In genomic region chr17:81227630-81228029, GRCh38 we compare ENCODE assay signal across 7 cellular contexts. TPM values are rescaled to one million over a fixed set of nuclear protein-coding genes. Genes with fewer than 3 reads are reported as not detected.
DNase-seq lines count a peak whose midpoint lies in the region; ATAC-seq, FAIRE-seq and TF ChIP-seq lines count a peak whose summit lies in the region.
"Not testable (repeated sequence)": the region's sequence is repeated elsewhere in the genome, so short reads cannot be mapped to it uniquely, and the experiment has no call there.

No MANE protein-coding gene starts in this region.

- H3K4me2 ChIP-seq in DOHH2 (ENCODE audit: low read length); GM12878 (ENCODE audit: control insufficient read depth, insufficient read depth): not testable (repeated sequence)

- SMC1A ChIA-PET in GM12878 (lab: Charles Lee; ENCODE audit: uncharacterized antibody, unreplicated experiment): not testable (repeated sequence)

- H3K9me3 ChIP-seq in DOHH2 (ENCODE audit: control insufficient read depth, insufficient read depth, low read length); SK-N-MC (ENCODE audit: low read depth, low read length); GM12878 (replicated peaks; ENCODE audit: control insufficient read depth, insufficient read depth, low read length): not testable (repeated sequence)

- intact Hi-C loops in activated B cell treated with CpG ODN at 0.5 μM for 24 hours (cut with micrococcal nuclease): loop anchor here (1.0 to 10.0 kb wide), 2 partner anchors 12 to 73 kb away; partner anchors contain the start of genes NDUFAF8 and TEPSIN
- intact Hi-C loops in GM12878 (cut with micrococcal nuclease; ENCODE audit: unreplicated experiment): not testable (repeated sequence)

- TF ChIP-seq CTCF in DOHH2 (IDR thresholded peaks at IDR 0.05; ENCODE audit: low read depth, low read length, poor library complexity, severe bottlenecking); activated B cell treated with CpG ODN at 0.5 μM for 24 hours (IDR thresholded peaks at IDR 0.05); GM12878 (IDR thresholded peaks at IDR 0.05 in 2 of 3, conservative IDR thresholded peaks at IDR 0.05 in 1 of 3; ENCODE audit: control insufficient read depth in 2 of 3, extremely low read depth in 1 of 3, insufficient read depth in 1 of 3, low read depth in 3 of 3, low read length in 3 of 3): not testable (repeated sequence)

- H4K20me1 ChIP-seq in DOHH2 (ENCODE audit: control insufficient read depth, insufficient read depth, low read depth, low read length); GM12878 (ENCODE audit: control insufficient read depth, insufficient read depth): not testable (repeated sequence)

- not testable (repeated sequence) for TF ChIP-seq EP300 in GM12878 (IDR thresholded peaks at IDR 0.05; ENCODE audit: borderline replicate concordance in 1 of 2, control insufficient read depth in 1 of 2, low read depth in 2 of 2, low read length in 2 of 2)

- DNase-seq in HTR-8/SVneo (ENCODE audit: insufficient read length, low spot score); SK-N-MC (ENCODE audit: low read depth, low spot score); activated B cell treated with CpG ODN at 0.5 μM for 24 hours; GM12878 (ENCODE audit: low read depth, low spot score); immature natural killer cell: not testable (repeated sequence)

- 53% methylated on average over 2 of the region's 2 CpGs for WGBS in GM12878 (ENCODE audit: insufficient coverage, insufficient replicate concordance, low lambda C conversion rate, missing lambda C conversion rate)

- H3K4me1 ChIP-seq in DOHH2 (ENCODE audit: control insufficient read depth, low read length): peaks cover 25% of the 10 kb centered on the region
- peaks cover 18% of the 10 kb centered on the region for H3K4me1 ChIP-seq in GM12878 (ENCODE audit: control insufficient read depth, insufficient read depth, low read length)

- not testable (repeated sequence) for H3K9ac ChIP-seq in SK-N-MC (ENCODE audit: insufficient read length); GM12878 (ENCODE audit: control insufficient read depth, insufficient read depth, low read length)

- RAD21 ChIA-PET in GM12878 (lab: Charles Lee; ENCODE audit: unreplicated experiment): not testable (repeated sequence)

- H2AFZ ChIP-seq in GM12878 (ENCODE audit: control insufficient read depth, low read depth, low read length): not testable (repeated sequence)

- peak overlapping the region; percentile 86 for H3K27ac Mint-ChIP-seq in activated B cell treated with CpG ODN at 0.5 μM for 24 hours
- peak overlapping the region in 5 of 6 donors; percentile 8 to 63 (median 44) for H3K27ac Mint-ChIP-seq in immature natural killer cell
- H3K27ac Mint-ChIP-seq in stimulated activated memory B cell treated with anti-CD40 and anti-IgM and Interleukin-4, amounts not matched to agents 10 μg/mL and 1 μg/mL and 100 μg/mL, for 72 hours: peak overlapping the region; percentile 80

- not testable (repeated sequence) for ATAC-seq in activated B cell treated with CpG ODN at 0.5 μM for 24 hours (ENCODE audit: low read depth); GM12878; stimulated activated memory B cell treated with anti-CD40 and anti-IgM and Interleukin-4, amounts not matched to agents 10 μg/mL and 1 μg/mL and 100 μg/mL, for 72 hours

- H3K27me3 Mint-ChIP-seq in activated B cell treated with CpG ODN at 0.5 μM for 24 hours; immature natural killer cell (ENCODE audit: low read depth in 3 of 3); stimulated activated memory B cell treated with anti-CD40 and anti-IgM and Interleukin-4, amounts not matched to agents 10 μg/mL and 1 μg/mL and 100 μg/mL, for 72 hours: not testable (repeated sequence)

- POLR2A ChIA-PET in activated B cell treated with CpG ODN at 0.5 μM for 24 hours (lab: Charles Lee); GM12878 (lab: Charles Lee): not testable (repeated sequence)

- H3K4me1 Mint-ChIP-seq in activated B cell treated with CpG ODN at 0.5 μM for 24 hours (peaks cover 42% of the 10 kb centered on the region), immature natural killer cell (peaks cover 21% of the 10 kb centered on the region in 2 donors)
- peaks cover 47% of the 10 kb centered on the region for H3K4me1 Mint-ChIP-seq in stimulated activated memory B cell treated with anti-CD40 and anti-IgM and Interleukin-4, amounts not matched to agents 10 μg/mL and 1 μg/mL and 100 μg/mL, for 72 hours

- not testable (repeated sequence) for H3K9me2 ChIP-seq in DOHH2 (replicated peaks; ENCODE audit: control insufficient read depth, low read length)

- H3K27me3 ChIP-seq in DOHH2 (ENCODE audit: control insufficient read depth, low read length); GM12878 (replicated peaks in 1 of 2; ENCODE audit: control insufficient read depth in 2 of 2, insufficient read depth in 2 of 2, low read length in 1 of 2): not testable (repeated sequence)

- not testable (repeated sequence) for TF ChIP-seq POLR2A in GM12878 (IDR thresholded peaks at IDR 0.05; ENCODE audit: low read depth, low read length)

- in situ Hi-C loops in GM12878 (cut with MboI): loop anchor here (25.0 kb wide), 1 partner anchor 215 kb away; no protein-coding TSS in a partner anchor

- H3K4me3 ChIP-seq in DOHH2 (ENCODE audit: low read length); SK-N-MC; GM12878: not testable (repeated sequence)

- not testable (repeated sequence) for BruUV-seq in GM12878 (replicated peaks; lab: Mats Ljungman, UMichigan)

- not testable (repeated sequence) for H3K9me3 Mint-ChIP-seq in activated B cell treated with CpG ODN at 0.5 μM for 24 hours; immature natural killer cell; stimulated activated memory B cell treated with anti-CD40 and anti-IgM and Interleukin-4, amounts not matched to agents 10 μg/mL and 1 μg/mL and 100 μg/mL, for 72 hours

- CTCF ChIA-PET in activated B cell treated with CpG ODN at 0.5 μM for 24 hours (lab: Charles Lee); GM12878 (lab: Yijun Ruan, JAX): not testable (repeated sequence)

- not testable (repeated sequence) for H3F3A ChIP-seq in DOHH2 (ENCODE audit: control insufficient read depth, insufficient read depth)

- H3K4me3 Mint-ChIP-seq in activated B cell treated with CpG ODN at 0.5 μM for 24 hours: peak overlapping the region; percentile 62
- H3K4me3 Mint-ChIP-seq in immature natural killer cell: not testable (repeated sequence)
- peak overlapping the region; percentile 2 for H3K4me3 Mint-ChIP-seq in stimulated activated memory B cell treated with anti-CD40 and anti-IgM and Interleukin-4, amounts not matched to agents 10 μg/mL and 1 μg/mL and 100 μg/mL, for 72 hours

- H3K79me2 ChIP-seq in DOHH2 (ENCODE audit: control insufficient read depth, low read length); GM12878 (ENCODE audit: control insufficient read depth, insufficient read depth, low read length): not testable (repeated sequence)

- H3K36me3 Mint-ChIP-seq in activated B cell treated with CpG ODN at 0.5 μM for 24 hours (ENCODE audit: low read depth) (peaks cover 21% of the 10 kb centered on the region), immature natural killer cell (peaks cover 5 to 13% (median 12%) of the 10 kb centered on the region in 3 donors)
- peaks cover 25% of the 10 kb centered on the region for H3K36me3 Mint-ChIP-seq in stimulated activated memory B cell treated with anti-CD40 and anti-IgM and Interleukin-4, amounts not matched to agents 10 μg/mL and 1 μg/mL and 100 μg/mL, for 72 hours

- H3K36me3 ChIP-seq in DOHH2 (ENCODE audit: control insufficient read depth, low read length) (peaks cover 21% of the 10 kb centered on the region), GM12878 (ENCODE audit: control insufficient read depth in 2 of 2, insufficient read depth in 2 of 2, low read length in 1 of 2) (peaks cover 4 to 12% of the 10 kb centered on the region in 2 experiments; a peak in 3 of 4 replicates)
- H3K36me3 ChIP-seq in SK-N-MC (ENCODE audit: insufficient read depth, low read length): not testable (repeated sequence)

- peak; percentile 48 for FAIRE-seq in HTR-8/SVneo (lab: Jason Lieb, UNC)
- peak; percentile 76 for FAIRE-seq in GM12878 (lab: Jason Lieb, UNC)

- TF ChIP-seq RAD21 in GM12878 (IDR thresholded peaks at IDR 0.05; ENCODE audit: insufficient read depth, low read depth, low read length): not testable (repeated sequence)

- H3K27ac ChIP-seq in DOHH2 (ENCODE audit: low read depth, low read length) (0 out of 2 replicates have a peak overlapping the region, but pooled peaks have one; percentile 40), SK-N-MC (peak overlapping the region; percentile 2; the same call in 1 of the 2 replicates)
- not testable (repeated sequence) for H3K27ac ChIP-seq in GM12878 (ENCODE audit: control insufficient read depth, insufficient read depth)

RNA-seq across cellular contexts. Expression of gene CEP131, which starts 4.9 kb away (rescaled TPM):
- total RNA-seq in activated B cell treated with CpG ODN at 0.5 μM for 24 hours: 14.2 and 15.9 TPM in 2 replicates
- 11.0 and 14.3 TPM in 2 replicates for total RNA-seq in GM12878 (2013; cell fraction: nucleolus; rRNA removed)
- total RNA-seq in GM12878 (2014; rRNA removed): 8.0 and 10.2 TPM in 2 replicates
- total RNA-seq in GM12878 (2014; rRNA removed; fragmentation: Illumina TruSeq; extraction: Trizol): 3.0 and 3.3 TPM in 2 replicates
- total RNA-seq in GM12878 (2021): 15.2 and 17.3 TPM in 2 replicates
- 2.8 TPM for polyA plus RNA-seq in GM12878 (2011; ENCODE audit: low read depth)
- 1.3 and 2.9 TPM in 2 replicates for polyA plus RNA-seq in GM12878 (2011; rRNA removed)
- 3.6 and 6.3 TPM in 2 replicates for polyA plus RNA-seq in GM12878 (2011; cell fraction: cytosol; rRNA removed)
- 20.6 and 36.0 TPM in 2 replicates for polyA plus RNA-seq in GM12878 (2011; cell fraction: nucleus; rRNA removed)
- polyA plus RNA-seq in GM12878 (2012): 9.0 and 10.9 TPM in 2 replicates
- 0.17 and 1.3 TPM in 2 replicates for polyA plus RNA-seq in GM12878 (2014; fragmentation: Illumina TruSeq; extraction: Trizol)
- polyA plus RNA-seq in GM12878 (2014; fragmentation: Nextera tagmentation; extraction: Ambion mirVana): under 1 TPM; 0.05 to 0.64 TPM
- 13.7 and 16.6 TPM in 2 replicates for polyA plus RNA-seq in GM12878 (2014; rRNA removed)
- 10 to 100 TPM; 14.1 to 14.3 TPM for polyA plus RNA-seq in GM12878 (2016; fragmentation: Nextera tagmentation; extraction: Ambion mirVana)
- polyA minus RNA-seq in GM12878 (2011; rRNA and poly(A)+ RNA removed): 1.1 and 3.3 TPM in 2 replicates
- 6.8 TPM in 2 replicates for polyA minus RNA-seq in GM12878 (2011; cell fraction: cytosol; rRNA and poly(A)+ RNA removed)
- 3.3 and 7.2 TPM in 2 replicates for polyA minus RNA-seq in GM12878 (2011; cell fraction: nucleus; rRNA and poly(A)+ RNA removed)
- 1 to 10 TPM in 2 of 3 donors, under 1 TPM in 1; 0.43 to 7.4 (median 1.5) TPM for polyA plus RNA-seq in immature natural killer cell

RNA-seq across cellular contexts. Expression of gene TEPSIN, which starts 11.2 kb away (rescaled TPM):
- total RNA-seq in activated B cell treated with CpG ODN at 0.5 μM for 24 hours (82.9 and 102 TPM in 2 replicates), GM12878 (2014; rRNA removed) (14.6 and 15.9 TPM in 2 replicates), GM12878 (2014; rRNA removed; fragmentation: Illumina TruSeq; extraction: Trizol) (4.5 and 4.8 TPM in 2 replicates), GM12878 (2021) (26.7 and 35.3 TPM in 2 replicates)
- total RNA-seq in GM12878 (2013; cell fraction: nucleolus; rRNA removed): 73.0 and 82.8 TPM in 2 replicates
- 6.1 TPM for polyA plus RNA-seq in GM12878 (2011; ENCODE audit: low read depth)
- polyA plus RNA-seq in GM12878 (2011; rRNA removed) (5.4 and 10.2 TPM in 2 replicates), GM12878 (2014; fragmentation: Illumina TruSeq; extraction: Trizol) (2.7 and 5.8 TPM in 2 replicates), GM12878 (2014; fragmentation: Nextera tagmentation; extraction: Ambion mirVana) (1 to 10 TPM in 1 of 2 experiments, under 1 TPM in 1; 0.87 to 1.6 TPM), GM12878 (2014; rRNA removed) (36.7 and 39.3 TPM in 2 replicates), GM12878 (2016; fragmentation: Nextera tagmentation; extraction: Ambion mirVana) (1 to 10 TPM; 3.1 to 3.7 TPM), immature natural killer cell (1 to 10 TPM; 1.6 to 7.3 (median 5.0) TPM)
- 12.9 and 26.8 TPM in 2 replicates for polyA plus RNA-seq in GM12878 (2011; cell fraction: cytosol; rRNA removed)
- 286 and 400 TPM in 2 replicates for polyA plus RNA-seq in GM12878 (2011; cell fraction: nucleus; rRNA removed)
- polyA plus RNA-seq in GM12878 (2012): 18.3 and 24.7 TPM in 2 replicates
- polyA minus RNA-seq in GM12878 (2011; rRNA and poly(A)+ RNA removed): 9.4 and 15.3 TPM in 2 replicates
- 5.8 and 11.0 TPM in 2 replicates for polyA minus RNA-seq in GM12878 (2011; cell fraction: cytosol; rRNA and poly(A)+ RNA removed)
- polyA minus RNA-seq in GM12878 (2011; cell fraction: nucleus; rRNA and poly(A)+ RNA removed): 50.7 and 71.4 TPM in 2 replicates

RNA-seq across cellular contexts. Expression of gene NDUFAF8, which starts 11.5 kb away (rescaled TPM):
- total RNA-seq in activated B cell treated with CpG ODN at 0.5 μM for 24 hours (52.8 and 55.8 TPM in 2 replicates), GM12878 (2014; rRNA removed) (97.9 and 107 TPM in 2 replicates), GM12878 (2014; rRNA removed; fragmentation: Illumina TruSeq; extraction: Trizol) (91.4 and 105 TPM in 2 replicates), GM12878 (2021) (95.6 and 99.9 TPM in 2 replicates)
- total RNA-seq in GM12878 (2013; cell fraction: nucleolus; rRNA removed): 43.1 and 61.9 TPM in 2 replicates
- polyA plus RNA-seq in GM12878 (2011; ENCODE audit: low read depth): 142 TPM
- polyA plus RNA-seq in GM12878 (2011; rRNA removed) (140 and 160 TPM in 2 replicates), GM12878 (2014; fragmentation: Illumina TruSeq; extraction: Trizol) (36.2 and 53.0 TPM in 2 replicates), GM12878 (2014; fragmentation: Nextera tagmentation; extraction: Ambion mirVana) (10 to 100 TPM; 22.0 to 71.5 TPM), GM12878 (2014; rRNA removed) (122 and 133 TPM in 2 replicates), GM12878 (2016; fragmentation: Nextera tagmentation; extraction: Ambion mirVana) (100 to 1,000 TPM; 295 to 307 TPM), immature natural killer cell (100 to 1,000 TPM in 1 of 3 donors, 10 to 100 TPM in 2; 61.2 to 121 (median 67.8) TPM)
- polyA plus RNA-seq in GM12878 (2011; cell fraction: cytosol; rRNA removed): 73.5 and 95.5 TPM in 2 replicates
- polyA plus RNA-seq in GM12878 (2011; cell fraction: nucleus; rRNA removed): 77.4 and 78.7 TPM in 2 replicates
- polyA plus RNA-seq in GM12878 (2012): 85.0 and 88.2 TPM in 2 replicates
- 16.9 and 31.7 TPM in 2 replicates for polyA minus RNA-seq in GM12878 (2011; rRNA and poly(A)+ RNA removed)
- 10.7 and 11.9 TPM in 2 replicates for polyA minus RNA-seq in GM12878 (2011; cell fraction: cytosol; rRNA and poly(A)+ RNA removed)
- 7.6 and 17.1 TPM in 2 replicates for polyA minus RNA-seq in GM12878 (2011; cell fraction: nucleus; rRNA and poly(A)+ RNA removed)
